ENCODE assay signal across 8 cellular contexts in genomic region chr18:10454800-10455550, GRCh38. TPM values are rescaled to one million over a fixed set of nuclear protein-coding genes. Genes with fewer than 3 reads are reported as not detected.
DNase-seq lines count a peak whose midpoint lies in the region; ATAC-seq and TF ChIP-seq lines count a peak whose summit lies in the region.

No MANE protein-coding gene starts in this region.

- 1% methylated on average over 53 of the region's 69 CpGs for WGBS in mesenchymal stem cell
- under 1% methylated on average over 69 of the region's 69 CpGs for WGBS in urinary bladder

- H3K18ac ChIP-seq in mesenchymal stem cell (ENCODE audit: low read depth in 1 of 2, low read length in 2 of 2), result peak overlapping the region; percentile 71 to 74

- peak overlapping the region; percentile 25 for H3K4me3 Mint-ChIP-seq in activated T-cell treated with anti-CD3 and anti-CD28 coated beads, Interleukin-2, amount 50 U/mL, for 4 hours

- H3K4ac ChIP-seq in mesenchymal stem cell (ENCODE audit: low read depth in 1 of 2, low read length in 2 of 2), result peak overlapping the region; percentile 35 to 77

- H3K79me1 ChIP-seq in mesenchymal stem cell (replicated peaks; ENCODE audit: low read length, poor library complexity, severe bottlenecking), result no peaks in the 10 kb centered on the region

- H3K36me3 ChIP-seq in mesenchymal stem cell (ENCODE audit: control insufficient read depth in 1 of 2, insufficient read depth in 2 of 2, low read depth in 1 of 2, low read length in 2 of 2) (no peaks in the 10 kb centered on the region), urinary bladder (ENCODE audit: insufficient read depth) (no peaks in the 10 kb centered on the region)

- peaks cover 2% of the 10 kb centered on the region for H3K4me1 Mint-ChIP-seq in activated T-cell treated with anti-CD3 and anti-CD28 coated beads, Interleukin-2, amount 50 U/mL, for 4 hours (ENCODE audit: low read depth)

- no peak for DNase-seq in activated T-cell treated with anti-CD3 and anti-CD28 coated beads, Interleukin-2, amount 50 U/mL, for 4 hours
- DNase-seq in activated T-cell treated with anti-CD3 and anti-CD28 coated beads for 4 hours (no peak), cardiac fibroblast (ENCODE audit: low read depth in 2 of 2) (peak; percentile 5 to 19), mesenchymal stem cell (peak; percentile 55), COR-L47 (lab: John Stamatoyannopoulos, UW) (no peak), mesenteric fat pad (ENCODE audit: low spot score) (no peak)
- no peak for DNase-seq in stimulated activated CD8-positive, alpha-beta memory T cell treated with anti-CD3 and anti-CD28 coated beads, Interleukin-4, amount 100 ng/mL, for 48 hours

- peak in 1 of 2 donors; percentile 18 for ATAC-seq in activated T-cell treated with anti-CD3 and anti-CD28 coated beads, Interleukin-2, amount 50 U/mL, for 4 hours

- H3K14ac ChIP-seq in mesenchymal stem cell (ENCODE audit: low read length in 2 of 2), result peak overlapping the region in 1 of 2 experiments; percentile 86

- H2AK5ac ChIP-seq in mesenchymal stem cell (ENCODE audit: low read length, severe bottlenecking), result no peak overlapping the region

- peak overlapping the region; percentile 58 for H2BK15ac ChIP-seq in mesenchymal stem cell (ENCODE audit: low read depth, poor library complexity, severe bottlenecking)

- no peak overlapping the region for H2BK5ac ChIP-seq in mesenchymal stem cell (ENCODE audit: low read depth, low read length, poor library complexity, severe bottlenecking)

- peaks cover 30 to 69% of the 10 kb centered on the region in 2 experiments for H3K27me3 ChIP-seq in mesenchymal stem cell (ENCODE audit: control insufficient read depth in 1 of 2, insufficient read depth in 1 of 2, low read length in 2 of 2)

- no peak overlapping the region for H3K27ac ChIP-seq in mesenchymal stem cell (ENCODE audit: low read length, poor library complexity, severe bottlenecking)
- H3K27ac ChIP-seq in urinary bladder (ENCODE audit: low read depth), result peak overlapping the region; percentile 84

- no peaks in the 10 kb centered on the region for H3K9me3 ChIP-seq in mesenchymal stem cell (ENCODE audit: control insufficient read depth, low read length)

- H3K4me3 ChIP-seq in cardiac fibroblast (replicated peaks in 1 of 2; ENCODE audit: low read depth in 2 of 2, low read length in 2 of 2) (peak overlapping the region; percentile 24 to 42), mesenchymal stem cell (ENCODE audit: insufficient read depth in 1 of 2, low read depth in 1 of 2, low read length in 2 of 2) (peak overlapping the region; percentile 44 to 84), urinary bladder (ENCODE audit: low read depth, low read length) (peak overlapping the region; percentile 88)

- H3K9me3 Mint-ChIP-seq in activated T-cell treated with anti-CD3 and anti-CD28 coated beads, Interleukin-2, amount 50 U/mL, for 4 hours, result no peaks in the 10 kb centered on the region

- H2BK12ac ChIP-seq in mesenchymal stem cell (ENCODE audit: low read length in 2 of 2), result peak overlapping the region in 1 of 2 experiments; percentile 68

- peaks cover 50% of the 10 kb centered on the region for H3K27me3 Mint-ChIP-seq in activated T-cell treated with anti-CD3 and anti-CD28 coated beads, Interleukin-2, amount 50 U/mL, for 4 hours (ENCODE audit: low read depth)

- peak overlapping the region; percentile 76 for H2AFZ ChIP-seq in mesenchymal stem cell (ENCODE audit: low read depth, low read length)

- H4K8ac ChIP-seq in mesenchymal stem cell (ENCODE audit: low read length), result peak overlapping the region; percentile 19

- peak overlapping the region; percentile 71 for H4K91ac ChIP-seq in mesenchymal stem cell (ENCODE audit: low read length)

- TF ChIP-seq CTCF in cardiac fibroblast (IDR thresholded peaks at IDR 0.05; ENCODE audit: low read depth, low read length), result no peak

- peak overlapping the region; percentile 11 for H2BK120ac ChIP-seq in mesenchymal stem cell (ENCODE audit: low read depth, low read length)

- H3K36me3 Mint-ChIP-seq in activated T-cell treated with anti-CD3 and anti-CD28 coated beads, Interleukin-2, amount 50 U/mL, for 4 hours (ENCODE audit: insufficient read depth), result no peaks in the 10 kb centered on the region

- peak overlapping the region in 1 of 2 experiments; percentile 91 for H3K23ac ChIP-seq in mesenchymal stem cell (ENCODE audit: low read length in 2 of 2)

- peaks cover 15% of the 10 kb centered on the region for H3K4me1 ChIP-seq in mesenchymal stem cell (ENCODE audit: control insufficient read depth, insufficient read depth, low read depth, low read length)
- peaks cover 3% of the 10 kb centered on the region for H3K4me1 ChIP-seq in urinary bladder (ENCODE audit: insufficient read depth)

- peak overlapping the region; percentile 74 for H3K9ac ChIP-seq in mesenchymal stem cell (ENCODE audit: low read length)

- H3K4me2 ChIP-seq in mesenchymal stem cell (ENCODE audit: low read length, poor library complexity, severe bottlenecking), result peak overlapping the region; percentile 88

RNA-seq across cellular contexts. Expression of gene APCDD1, which starts 0.5 kb away (rescaled TPM):
- total RNA-seq in activated T-cell treated with anti-CD3 and anti-CD28 coated beads, Interleukin-2, amount 50 U/mL, for 4 hours, result under 1 TPM in 1 of 3 donors, not detected in 2; 0.21 TPM
- polyA plus RNA-seq in mesenchymal stem cell (2013, experiment 1 of 2), result 19.1 TPM
- 20.6 TPM for polyA plus RNA-seq in mesenchymal stem cell (2013, experiment 2 of 2)
- total RNA-seq in urinary bladder (70.8 TPM), mesenteric fat pad (232 TPM)
- 200 TPM for polyA plus RNA-seq in urinary bladder

Comparison
In these comparisons a context has a peak if more than half of its experiments do, and no peak if none do; other contexts are left out.
1. DNase-seq: peak in cardiac fibroblast (2 of 2) and mesenchymal stem cell (single experiment); none in activated T-cell treated with anti-CD3 and anti-CD28 coated beads, Interleukin-2, amount 50 U/mL, for 4 hours (single experiment), activated T-cell treated with anti-CD3 and anti-CD28 coated beads for 4 hours (single experiment), COR-L47 (single experiment), stimulated activated CD8-positive, alpha-beta memory T cell treated with anti-CD3 and anti-CD28 coated beads, Interleukin-4, amount 100 ng/mL, for 48 hours (single experiment) and mesenteric fat pad (single experiment).
2. H3K4me3 ChIP-seq: peak in every context shown above with its lines; median percentile 88 in urinary bladder; 64 in mesenchymal stem cell; 33 in cardiac fibroblast.
3. RNA of gene APCDD1, which starts 0.5 kb away (total RNA-seq): 232 TPM in mesenteric fat pad (single experiment) and 70.8 TPM in urinary bladder (single experiment); 0.21 TPM in activated T-cell treated with anti-CD3 and anti-CD28 coated beads, Interleukin-2, amount 50 U/mL, for 4 hours; every median in the first group is over 10 times any median in the second.